In genomic region chr7:2845193-2845592, GRCh38 we compare ENCODE assay signal across 3 cellular contexts.
TF ChIP-seq lines count a peak whose summit lies in the region.

No MANE protein-coding gene starts in this region.

TF ChIP-seq in SK-N-SH, 30 proteins besides CTCF, POLR2A, EP300 and RAD21 (continued from another document):
- TF ChIP-seq ZBTB33 (IDR thresholded peaks at IDR 0.05; ENCODE audit: borderline replicate concordance, low read depth) (no peak), IRF3 (IDR thresholded peaks at IDR 0.05; ENCODE audit: low read depth, low read length) (no peak), RFX5 (IDR thresholded peaks at IDR 0.05; ENCODE audit: low read length) (no peak), SIN3A (IDR thresholded peaks at IDR 0.05; ENCODE audit: borderline replicate concordance, low read depth, low read length) (no peak), USF1 (IDR thresholded peaks at IDR 0.05; ENCODE audit: borderline replicate concordance, low read depth) (no peak), POLR2AphosphoS5 (IDR thresholded peaks at IDR 0.05; ENCODE audit: low read depth, low read length) (no peak), MXI1 (IDR thresholded peaks at IDR 0.05; ENCODE audit: low read depth, low read length) (no peak)

TF ChIP-seq in SK-N-SH treated with all-trans-retinoic acid at 6 μM for 48 hours, 23 proteins besides CTCF, POLR2A, EP300 and RAD21 (continued from another document):
- TF ChIP-seq POU6F1 (CRISPR knock-in tag; IDR thresholded peaks at IDR 0.05; ENCODE audit: borderline replicate concordance, low read depth), result no peak
- no peak for TF ChIP-seq SNAI2 (CRISPR knock-in tag; IDR thresholded peaks at IDR 0.05)
- no peak for TF ChIP-seq BACH2 (CRISPR knock-in tag; IDR thresholded peaks at IDR 0.05; ENCODE audit: borderline replicate concordance)
- no peak for TF ChIP-seq ARNTL (CRISPR knock-in tag; IDR thresholded peaks at IDR 0.05; ENCODE audit: borderline replicate concordance, low read depth)
- TF ChIP-seq ZNF70 (CRISPR knock-in tag; IDR thresholded peaks at IDR 0.05), result no peak
- TF ChIP-seq RARB (CRISPR knock-in tag; IDR thresholded peaks at IDR 0.05), result no peak

TF ChIP-seq in K562, 482 proteins besides CTCF, POLR2A, EP300 and RAD21 (continued from another document):
- TF ChIP-seq POLR2H (tag; IDR thresholded peaks at IDR 0.05; ENCODE audit: low read depth), result no peak
- TF ChIP-seq BHLHE40 (IDR thresholded peaks at IDR 0.05; ENCODE audit: low read length), result 0 out of 2 replicates have a peak, but pooled peaks have one; percentile 20
